In genomic region chr20:10673176-10673830, GRCh38 we compare ENCODE assay signal across 8 cellular contexts. TPM values are rescaled to one million over a fixed set of nuclear protein-coding genes. Genes with fewer than 3 reads are reported as not detected.
A peak's percentile ranks its signal among the peaks of the same experiment; 100 is the strongest.
DNase-seq lines count a peak whose midpoint lies in the region; ATAC-seq and TF ChIP-seq lines count a peak whose summit lies in the region.

No MANE protein-coding gene starts in this region.

- no peaks in the 10 kb centered on the region for H4K20me1 ChIP-seq in MM.1S (ENCODE audit: insufficient read depth, low read length)

- peak overlapping the region; percentile 86 for H3K4me3 ChIP-seq in MM.1S (ENCODE audit: low read length)
- H3K4me3 ChIP-seq in fibroblast of the aortic adventitia (ENCODE audit: low read depth, low read length) = peak overlapping the region; percentile 76

- peak; percentile 9 for ATAC-seq in activated CD8-positive, alpha-beta T cell treated with anti-CD3 and anti-CD28 coated beads, Interleukin-2, amount 10 ng/mL, durations not matched to agents 7 days and 5 days
- no peak for ATAC-seq in HG02840 (IDR thresholded peaks at IDR 0.05; ENCODE audit: low FRiP score, unreplicated experiment)

- POLR2A ChIA-PET in activated CD8-positive, alpha-beta T cell treated with anti-CD3 and anti-CD28 coated beads, Interleukin-2, amount 10 ng/mL, durations not matched to agents 7 days and 5 days (lab: Charles Lee) = interaction anchor here (0.6 kb wide), 1 partner anchor 10 kb away, joined by 4 read pairs; no protein-coding TSS in a partner anchor

- CTCF ChIA-PET in activated CD8-positive, alpha-beta T cell treated with anti-CD3 and anti-CD28 coated beads, Interleukin-2, amount 10 ng/mL, durations not matched to agents 7 days and 5 days (lab: Charles Lee) = interaction anchor here (1.6 to 1.7 kb wide), 2 partner anchors 115 to 246 kb away, joined by 3 to 6 read pairs; no protein-coding TSS in a partner anchor

- peak overlapping the region; percentile 90 for H3K4me2 ChIP-seq in MM.1S (ENCODE audit: low read depth, low read length)

- peak overlapping the region; percentile 85 for H3K4me3 Mint-ChIP-seq in activated CD8-positive, alpha-beta T cell treated with anti-CD3 and anti-CD28 coated beads, Interleukin-2, amount 10 ng/mL, durations not matched to agents 7 days and 5 days
- H3K4me3 Mint-ChIP-seq in neural crest cell = peak overlapping the region; percentile 99

- H3K9me2 ChIP-seq in MM.1S (replicated peaks; ENCODE audit: insufficient read depth, low read length) = no peaks in the 10 kb centered on the region

- peaks cover 53% of the 10 kb centered on the region for H3F3A ChIP-seq in MM.1S (ENCODE audit: insufficient read depth, low read length)

- H3K27ac ChIP-seq in MM.1S (ENCODE audit: low read length) = peak overlapping the region; percentile 99

- H3K79me2 ChIP-seq in MM.1S (ENCODE audit: low read length) = peaks cover 27% of the 10 kb centered on the region

- peaks cover 12% of the 10 kb centered on the region for H3K4me1 ChIP-seq in MM.1S (ENCODE audit: low read length)

- H3K4me1 Mint-ChIP-seq in activated CD8-positive, alpha-beta T cell treated with anti-CD3 and anti-CD28 coated beads, Interleukin-2, amount 10 ng/mL, durations not matched to agents 7 days and 5 days (ENCODE audit: low read depth) = peaks cover 27% of the 10 kb centered on the region
- H3K4me1 Mint-ChIP-seq in neural crest cell = peaks cover 50% of the 10 kb centered on the region

- peaks cover 46% of the 10 kb centered on the region for H3K27me3 Mint-ChIP-seq in activated CD8-positive, alpha-beta T cell treated with anti-CD3 and anti-CD28 coated beads, Interleukin-2, amount 10 ng/mL, durations not matched to agents 7 days and 5 days (ENCODE audit: low read depth)
- no peaks in the 10 kb centered on the region for H3K27me3 Mint-ChIP-seq in neural crest cell (ENCODE audit: low read depth)

- H2AFZ ChIP-seq in MM.1S (ENCODE audit: low read length) = peak overlapping the region; percentile 65

- H3K36me3 Mint-ChIP-seq in activated CD8-positive, alpha-beta T cell treated with anti-CD3 and anti-CD28 coated beads, Interleukin-2, amount 10 ng/mL, durations not matched to agents 7 days and 5 days (ENCODE audit: low read depth) = peaks cover 2% of the 10 kb centered on the region
- peaks cover 3% of the 10 kb centered on the region for H3K36me3 Mint-ChIP-seq in neural crest cell (ENCODE audit: low read depth)

- peak overlapping the region; percentile 99 for H3K9ac ChIP-seq in MM.1S (ENCODE audit: low read length)

- H3K27ac Mint-ChIP-seq in activated CD8-positive, alpha-beta T cell treated with anti-CD3 and anti-CD28 coated beads, Interleukin-2, amount 10 ng/mL, durations not matched to agents 7 days and 5 days = peak overlapping the region; percentile 79
- peak overlapping the region; percentile 86 for H3K27ac Mint-ChIP-seq in neural crest cell (ENCODE audit: unreplicated experiment)

- TF ChIP-seq CTCF in MM.1S (IDR thresholded peaks at IDR 0.05; ENCODE audit: low read length) (no peak), fibroblast of the aortic adventitia (IDR thresholded peaks at IDR 0.05; ENCODE audit: insufficient read depth, low read length) (no peak), neural crest cell (conservative IDR thresholded peaks at IDR 0.05) (no peak)

- no peaks in the 10 kb centered on the region for H3K36me3 ChIP-seq in MM.1S (replicated peaks; ENCODE audit: insufficient read depth, low read length)

- no peaks in the 10 kb centered on the region for H3K27me3 ChIP-seq in MM.1S (replicated peaks; ENCODE audit: insufficient read depth, low read length)

- H3K9me3 Mint-ChIP-seq in activated CD8-positive, alpha-beta T cell treated with anti-CD3 and anti-CD28 coated beads, Interleukin-2, amount 10 ng/mL, durations not matched to agents 7 days and 5 days (ENCODE audit: insufficient read depth) = no peaks in the 10 kb centered on the region
- no peaks in the 10 kb centered on the region for H3K9me3 Mint-ChIP-seq in neural crest cell

- H3K9me3 ChIP-seq in MM.1S (replicated peaks; ENCODE audit: insufficient read depth, low read length) = no peaks in the 10 kb centered on the region

- DNase-seq in GM03348 (ENCODE audit: low spot score) (peak; percentile 64), MM.1S (peak; percentile 36), fibroblast of the aortic adventitia (ENCODE audit: low read depth) (no peak), neural crest cell (ENCODE audit: low read depth, low spot score) (peak; percentile 59), HT-29 (ENCODE audit: low spot score) (no peak), COR-L47 (lab: John Stamatoyannopoulos, UW) (no peak)
- peak; percentile 38 for DNase-seq in activated CD8-positive, alpha-beta T cell treated with anti-CD3 and anti-CD28 coated beads, Interleukin-2, amount 10 ng/mL, durations not matched to agents 7 days and 5 days

RNA-seq across cellular contexts. Expression of gene JAG1, which starts 0.5 kb away (rescaled TPM):
- under 1 TPM; 0.16 to 0.34 TPM for total RNA-seq in activated CD8-positive, alpha-beta T cell treated with anti-CD3 and anti-CD28 coated beads, Interleukin-2, amount 10 ng/mL, durations not matched to agents 7 days and 5 days
- total RNA-seq in fibroblast of the aortic adventitia (ENCODE audit: low replicate concordance) = 39.2 and 46.7 TPM in 2 replicates
- 67.7 and 70.3 TPM in 2 replicates for total RNA-seq in neural crest cell
- total RNA-seq in HT-29 (2014; rRNA removed; shearing (Covaris generic)) = 13.9 and 15.5 TPM in 2 replicates

Comparison
In these comparisons a context has a peak if more than half of its experiments do, and no peak if none do; other contexts are left out.
1. DNase-seq: peak in GM03348 (single experiment), MM.1S (single experiment), activated CD8-positive, alpha-beta T cell treated with anti-CD3 and anti-CD28 coated beads, Interleukin-2, amount 10 ng/mL, durations not matched to agents 7 days and 5 days (single experiment) and neural crest cell (single experiment); none in fibroblast of the aortic adventitia (single experiment), HT-29 (single experiment) and COR-L47 (single experiment).
2. RNA of gene JAG1, which starts 0.5 kb away (total RNA-seq): 67.7 to 70.3 TPM in neural crest cell, 39.2 to 46.7 TPM in fibroblast of the aortic adventitia and 13.9 to 15.5 TPM in HT-29; 0.16 to 0.34 TPM in activated CD8-positive, alpha-beta T cell treated with anti-CD3 and anti-CD28 coated beads, Interleukin-2, amount 10 ng/mL, durations not matched to agents 7 days and 5 days; every median in the first group is over 10 times any median in the second.